ENCODE assay signal across 8 cellular contexts in genomic region chr3:53252105-53252946, GRCh38. TPM values are rescaled to one million over a fixed set of nuclear protein-coding genes. Genes with fewer than 3 reads are reported as not detected.
DNase-seq lines count a peak whose midpoint lies in the region; ATAC-seq and TF ChIP-seq lines count a peak whose summit lies in the region.

No MANE protein-coding gene starts in this region.

- peak overlapping the region; percentile 17 for H3K4me3 Mint-ChIP-seq in central memory CD8-positive, alpha-beta T cell
- H3K4me3 Mint-ChIP-seq in natural killer cell treated with Interleukin-12 subunit alpha and Interleukin-12 subunit beta and Interleukin-15 and Interleukin-18, amount 100 ng/mL, for 72 hours = peak overlapping the region; percentile 68

- peaks cover 85% of the 10 kb centered on the region for H3K79me2 ChIP-seq in DND-41 (ENCODE audit: insufficient read depth, low read length)

- peaks cover 71% of the 10 kb centered on the region for H4K20me1 ChIP-seq in DND-41 (ENCODE audit: insufficient read depth, low read length)

- no peak overlapping the region for H2AFZ ChIP-seq in DND-41 (ENCODE audit: low read depth, low read length)

- no peak overlapping the region for H3K9ac ChIP-seq in DND-41 (ENCODE audit: low read depth, low read length)

- H3K36me3 Mint-ChIP-seq in central memory CD8-positive, alpha-beta T cell (ENCODE audit: insufficient read depth) = peaks cover 6% of the 10 kb centered on the region
- H3K36me3 Mint-ChIP-seq in natural killer cell treated with Interleukin-12 subunit alpha and Interleukin-12 subunit beta and Interleukin-15 and Interleukin-18, amount 100 ng/mL, for 72 hours = no peaks in the 10 kb centered on the region

- no peaks in the 10 kb centered on the region for H3K27me3 Mint-ChIP-seq in central memory CD8-positive, alpha-beta T cell
- H3K27me3 Mint-ChIP-seq in natural killer cell treated with Interleukin-12 subunit alpha and Interleukin-12 subunit beta and Interleukin-15 and Interleukin-18, amount 100 ng/mL, for 72 hours = no peaks in the 10 kb centered on the region

- H3K27me3 ChIP-seq in DND-41 (ENCODE audit: insufficient read depth, low read length, poor library complexity) = no peaks in the 10 kb centered on the region
- H3K27me3 ChIP-seq in WERI-Rb-1 (ENCODE audit: insufficient read depth, low read depth, severe bottlenecking) = no peaks in the 10 kb centered on the region

- ATAC-seq in DND-41 (ENCODE audit: insufficient read depth, low read depth) (no peak), GM21367 (IDR thresholded peaks at IDR 0.05; ENCODE audit: unreplicated experiment) (no peak)
- ATAC-seq in central memory CD8-positive, alpha-beta T cell (replicated peaks; ENCODE audit: extremely low read depth, poor library complexity, severe bottlenecking) = no peak
- ATAC-seq in natural killer cell treated with Interleukin-12 subunit alpha and Interleukin-12 subunit beta and Interleukin-15 and Interleukin-18, amount 100 ng/mL, for 72 hours = no peak

- DNase-seq in DND-41 (no peak), MV-4-11 (lab: John Stamatoyannopoulos, UW) (peak; percentile 69), WERI-Rb-1 (no peak), occipital lobe (lab: John Stamatoyannopoulos, UW) (no peak), H4 (ENCODE audit: low spot score) (no peak)
- no peak for DNase-seq in central memory CD8-positive, alpha-beta T cell (ENCODE audit: low spot score in 2 of 2)
- no peak for DNase-seq in natural killer cell treated with Interleukin-12 subunit alpha and Interleukin-12 subunit beta and Interleukin-15 and Interleukin-18, amount 100 ng/mL, for 72 hours (ENCODE audit: low spot score)

- H3K36me3 ChIP-seq in DND-41 (ENCODE audit: insufficient read depth, low read length) (peaks cover 27% of the 10 kb centered on the region), WERI-Rb-1 (peaks cover 38% of the 10 kb centered on the region)

- peaks cover 48% of the 10 kb centered on the region for H3K4me1 Mint-ChIP-seq in central memory CD8-positive, alpha-beta T cell
- peaks cover 35 to 37% of the 10 kb centered on the region in 2 donors for H3K4me1 Mint-ChIP-seq in natural killer cell treated with Interleukin-12 subunit alpha and Interleukin-12 subunit beta and Interleukin-15 and Interleukin-18, amount 100 ng/mL, for 72 hours (ENCODE audit: low read depth in 2 of 2)

- H3K9me3 Mint-ChIP-seq in central memory CD8-positive, alpha-beta T cell = no peaks in the 10 kb centered on the region
- H3K9me3 Mint-ChIP-seq in natural killer cell treated with Interleukin-12 subunit alpha and Interleukin-12 subunit beta and Interleukin-15 and Interleukin-18, amount 100 ng/mL, for 72 hours = no peaks in the 10 kb centered on the region

- H3K4me3 ChIP-seq in DND-41 (ENCODE audit: low read depth in 1 of 2, low read length in 2 of 2) (no peak overlapping the region), WERI-Rb-1 (ENCODE audit: low read depth, low read length) (no peak overlapping the region)

- H3K4me2 ChIP-seq in DND-41 (ENCODE audit: insufficient read depth, low read length) = peak overlapping the region; percentile 97; the same call in 1 of the 2 replicates

- no peak for TF ChIP-seq CTCF in DND-41 (IDR thresholded peaks at IDR 0.05; ENCODE audit: borderline replicate concordance, extremely low read depth, low read length, poor library complexity, severe bottlenecking)
- no peak for TF ChIP-seq CTCF in WERI-Rb-1 (IDR thresholded peaks at IDR 0.05; ENCODE audit: low read depth, low read length)

- no peaks in the 10 kb centered on the region for H3K9me3 ChIP-seq in DND-41 (ENCODE audit: insufficient read depth, low read length, severe bottlenecking)
- H3K9me3 ChIP-seq in WERI-Rb-1 (ENCODE audit: severe bottlenecking) = peaks cover 3% of the 10 kb centered on the region

- H3K27ac ChIP-seq in DND-41 (ENCODE audit: low read length) (no peak overlapping the region; the same call in 1 of the 2 replicates), WERI-Rb-1 (no peak overlapping the region)

- H3K27ac Mint-ChIP-seq in central memory CD8-positive, alpha-beta T cell (ENCODE audit: low read depth) = no peak overlapping the region
- peak overlapping the region; percentile 32 to 44 for H3K27ac Mint-ChIP-seq in natural killer cell treated with Interleukin-12 subunit alpha and Interleukin-12 subunit beta and Interleukin-15 and Interleukin-18, amount 100 ng/mL, for 72 hours

- peaks cover 55% of the 10 kb centered on the region for H3K4me1 ChIP-seq in DND-41 (ENCODE audit: insufficient read depth, low read length)

RNA-seq across cellular contexts. Expression of gene TKT, which starts 3.5 kb away (rescaled TPM):
- total RNA-seq in natural killer cell treated with Interleukin-12 subunit alpha and Interleukin-12 subunit beta and Interleukin-15 and Interleukin-18, amount 100 ng/mL, for 72 hours = 100 to 1,000 TPM; 171 to 339 TPM
- 157 TPM for total RNA-seq in occipital lobe
- total RNA-seq in H4 (2014; rRNA removed; shearing (Covaris generic)) = 404 and 447 TPM in 2 replicates
